ENCODE assay signal across 28 cellular contexts in genomic region chr20:36507746-36508145, GRCh38. TPM values are rescaled to one million over a fixed set of nuclear protein-coding genes. Genes with fewer than 3 reads are reported as not detected.
"Had no signal": no experiment of that assay in that cellular context is flagged by ENCODE, and none has a peak within 500 bp of the region (broad histone marks: within the 10 kb centered on the region; RNA-seq: fewer than 3 reads in every experiment).

No MANE protein-coding gene starts in this region.

- H3K9me3 ChIP-seq: gastrocnemius medialis, lower lobe of right lung, thoracic aorta, vagina had no signal

- H3K27ac Mint-ChIP-seq: dendritic cell treated with granulocyte-macrophage colony-stimulating factor and Interleukin-4, amounts not matched to agents 40 ng/mL and 50 ng/mL, for 4 days; endodermal cell; neural progenitor cell; stimulated activated naive CD8-positive, alpha-beta T cell treated with anti-CD3 and anti-CD28 coated beads, Interleukin-15, Interleukin-2, amounts not matched to agents 100 ng/mL and 50 ng/mL, for 24 hours; T-cell; type B pancreatic cell had no signal

- FAIRE-seq: astrocyte had no signal

- H3K27me3 Mint-ChIP-seq: central memory CD8-positive, alpha-beta T cell; dendritic cell treated with granulocyte-macrophage colony-stimulating factor and Interleukin-4, amounts not matched to agents 40 ng/mL and 50 ng/mL, for 4 days; naive thymus-derived CD8-positive, alpha-beta T cell; stimulated activated naive CD8-positive, alpha-beta T cell treated with anti-CD3 and anti-CD28 coated beads, Interleukin-15, Interleukin-2, amounts not matched to agents 100 ng/mL and 50 ng/mL, for 24 hours; T-cell; type B pancreatic cell had no signal

- H3K9me3 Mint-ChIP-seq: central memory CD8-positive, alpha-beta T cell; dendritic cell treated with granulocyte-macrophage colony-stimulating factor and Interleukin-4, amounts not matched to agents 40 ng/mL and 50 ng/mL, for 4 days; endodermal cell; naive thymus-derived CD8-positive, alpha-beta T cell; neural progenitor cell; stimulated activated effector memory CD8-positive, alpha-beta T cell treated with anti-CD3 and anti-CD28 coated beads, Interleukin-12 subunit alpha, Interleukin-12 subunit beta, amount 100 ng/mL, for 72 hours; stimulated activated naive CD8-positive, alpha-beta T cell treated with anti-CD3 and anti-CD28 coated beads, Interleukin-15, Interleukin-2, amounts not matched to agents 100 ng/mL and 50 ng/mL, for 24 hours; T-cell; type B pancreatic cell had no signal

- H3K79me2 ChIP-seq: parathyroid adenoma had no signal

- H2AFZ ChIP-seq: neural progenitor cell, parathyroid adenoma had no signal

- H3K27me3 ChIP-seq: gastrocnemius medialis, neural progenitor cell, vagina had no signal

- H3K9ac ChIP-seq: neural progenitor cell, parathyroid adenoma had no signal

- DNase-seq: activated CD4-positive, alpha-beta T cell treated with anti-CD3 and anti-CD28 coated beads for 4 hours; activated CD4-positive, alpha-beta T cell treated with anti-CD3 and anti-CD28 coated beads, Interleukin-2, amount 50 U/mL, for 48 hours; activated CD8-positive, alpha-beta memory T cell treated with anti-CD3 and anti-CD28 coated beads for 24 hours; activated gamma-delta T cell; activated naive CD4-positive, alpha-beta T cell treated with anti-CD3 and anti-CD28 coated beads, Interleukin-2, amount 50 U/mL, for 16 hours; amniotic stem cell; endodermal cell; gastrocnemius medialis; head of caudate nucleus; hippocampal formation; lower lobe of right lung; mesenchymal stem cell; naive thymus-derived CD8-positive, alpha-beta T cell; occipital lobe; stimulated activated CD4-positive, alpha-beta T cell treated with anti-CD3 and anti-CD28 coated beads, Interleukin-4, amount 100 ng/mL, for 24 hours; T-cell had no signal

- H3K4me3 ChIP-seq: gastrocnemius medialis, lower lobe of right lung, neural progenitor cell, skin epidermis, thoracic aorta, vagina had no signal

- H3K4me1 Mint-ChIP-seq: endodermal cell, neural progenitor cell had no signal

- H3K27ac ChIP-seq: gastrocnemius medialis, lower lobe of right lung, neural progenitor cell, parathyroid adenoma, skin epidermis, thoracic aorta, vagina had no signal

- H3K4me1 ChIP-seq: gastrocnemius medialis, lower lobe of right lung, neural progenitor cell, parathyroid adenoma, vagina had no signal

- H3K4me2 ChIP-seq: neural progenitor cell had no signal

- H3K4me3 Mint-ChIP-seq: central memory CD8-positive, alpha-beta T cell; dendritic cell treated with granulocyte-macrophage colony-stimulating factor and Interleukin-4, amounts not matched to agents 40 ng/mL and 50 ng/mL, for 4 days; endodermal cell; naive thymus-derived CD8-positive, alpha-beta T cell; neural progenitor cell; stimulated activated effector memory CD8-positive, alpha-beta T cell treated with anti-CD3 and anti-CD28 coated beads, Interleukin-12 subunit alpha, Interleukin-12 subunit beta, amount 100 ng/mL, for 72 hours; stimulated activated naive CD8-positive, alpha-beta T cell treated with anti-CD3 and anti-CD28 coated beads, Interleukin-15, Interleukin-2, amounts not matched to agents 100 ng/mL and 50 ng/mL, for 24 hours; T-cell; type B pancreatic cell had no signal

- ATAC-seq: gastrocnemius medialis; lower lobe of right lung; naive thymus-derived CD8-positive, alpha-beta T cell; right cardiac atrium; stimulated activated effector memory CD8-positive, alpha-beta T cell treated with anti-CD3 and anti-CD28 coated beads, Interleukin-12 subunit alpha, Interleukin-12 subunit beta, amount 100 ng/mL, for 72 hours; T-cell had no signal

RNA-seq across cellular contexts. Expression of gene MYL9, which starts 33.6 kb away (rescaled TPM):
- total RNA-seq: naive thymus-derived CD8-positive, alpha-beta T cell had no signal
